Comparison of ENCODE assay signal across 33 cellular contexts in the genomic region with DNA sequence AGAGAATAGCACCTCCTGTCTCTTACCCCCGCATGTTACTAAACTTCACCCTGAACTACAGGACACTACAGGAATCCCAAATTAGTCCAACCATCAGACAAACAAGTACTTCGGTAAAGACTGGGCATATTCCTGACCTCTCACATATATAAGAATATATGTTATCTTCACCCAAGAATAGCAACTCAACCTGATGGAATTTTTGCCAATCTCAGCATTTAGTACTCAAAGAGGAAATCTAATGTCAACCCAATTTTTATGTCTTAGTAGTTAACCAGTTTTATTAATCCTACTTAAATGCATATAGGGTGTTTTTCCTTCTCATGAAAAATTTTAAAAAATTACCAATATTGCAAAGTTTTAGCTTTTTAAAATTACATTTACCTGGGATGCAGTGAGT. TPM values are rescaled to one million over a fixed set of nuclear protein-coding genes. Genes with fewer than 3 reads are reported as not detected.
"Had no signal": no experiment of that assay in that cellular context is flagged by ENCODE, and none has a peak within 500 bp of the region (broad histone marks: within the 10 kb centered on the region; RNA-seq: fewer than 3 reads in every experiment).

No MANE protein-coding gene starts in this region.

- H3K36me3 ChIP-seq: cardiac muscle cell had no signal

- H3K9me3 ChIP-seq: ascending aorta had no signal

- DNase-seq: activated B cell treated with CpG ODN at 0.5 μM for 24 hours; activated CD4-positive, alpha-beta memory T cell treated with anti-CD3 and anti-CD28 coated beads for 36 hours; activated CD4-positive, alpha-beta T cell treated with anti-CD3 and anti-CD28 coated beads for 4 hours; activated CD4-positive, alpha-beta T cell treated with anti-CD3 and anti-CD28 coated beads, Interleukin-2, amount 10 ng/mL, durations not matched to agents 24 days and 14 days; activated CD4-positive, alpha-beta T cell treated with anti-CD3 and anti-CD28 coated beads, Interleukin-2, amount 50 U/mL, for 1 hour; activated CD4-positive, alpha-beta T cell treated with anti-CD3 and anti-CD28 coated beads, Interleukin-2, amount 50 U/mL, for 4 hours; activated CD4-positive, CD25-positive, alpha-beta regulatory T cell treated with anti-CD3 and anti-CD28 coated beads, Interleukin-2, amount 50 U/mL, for 72 hours; activated CD8-positive, alpha-beta memory T cell treated with anti-CD3 and anti-CD28 coated beads, Interleukin-2, amount 50 U/mL, for 4 hours; activated CD8-positive, alpha-beta T cell treated with anti-CD3 and anti-CD28 coated beads for 36 hours; activated effector memory CD4-positive, alpha-beta T cell treated with Interleukin-2 at 50 U/mL for 16 hours; activated gamma-delta T cell; activated naive CD4-positive, alpha-beta T cell treated with anti-CD3 and anti-CD28 coated beads, Interleukin-2, amount 10 ng/mL, durations not matched to agents 7 days and 5 days; activated naive CD4-positive, alpha-beta T cell treated with Interleukin-2 at 50 U/mL for 16 hours; activated naive CD8-positive, alpha-beta T cell treated with anti-CD3 and anti-CD28 coated beads, Interleukin-2, amount 10 ng/mL, durations not matched to agents 7 days and 5 days; activated naive CD8-positive, alpha-beta T cell treated with anti-CD3 and anti-CD28 coated beads, Interleukin-2, amount 50 U/mL, for 24 hours; activated T-cell treated with anti-CD3 and anti-CD28 coated beads for 4 hours; activated T-cell treated with anti-CD3 and anti-CD28 coated beads, Interleukin-2, amount 50 U/mL, for 1 hour; activated T-cell treated with anti-CD3 and anti-CD28 coated beads, Interleukin-2, amount 50 U/mL, for 4 hours; activated T-cell treated with anti-CD3 and anti-CD28 coated beads, Interleukin-2, amount 50 U/mL, for 72 hours; amygdala; anterior cingulate cortex; caudate nucleus; cerebellar nuclear complex; T-helper 1 cell; T-helper 2 cell; T-helper 9 cell had no signal

- H3K4me3 ChIP-seq: ascending aorta, cardiac muscle cell had no signal

- H3K27ac ChIP-seq: cardiac muscle cell, VCaP had no signal

- H3K27me3 ChIP-seq: ascending aorta, cardiac muscle cell had no signal

- FAIRE-seq: bronchial epithelial cell, TTC549 had no signal

- ATAC-seq: activated CD8-positive, alpha-beta T cell treated with anti-CD3 and anti-CD28 coated beads for 36 hours; activated naive CD8-positive, alpha-beta T cell treated with anti-CD3 and anti-CD28 coated beads, Interleukin-2, amount 50 U/mL, for 24 hours; activated T-cell treated with anti-CD3 and anti-CD28 coated beads, Interleukin-2, amount 50 U/mL, for 4 hours; activated T-cell treated with anti-CD3 and anti-CD28 coated beads, Interleukin-2, amount 50 U/mL, for 72 hours had no signal

RNA-seq across cellular contexts. Expression of a gene that starts 26.2 kb away (rescaled TPM):
- total RNA-seq: activated B cell treated with CpG ODN at 0.5 μM for 24 hours; activated CD4-positive, alpha-beta memory T cell treated with anti-CD3 and anti-CD28 coated beads for 36 hours; activated CD4-positive, alpha-beta T cell treated with anti-CD3 and anti-CD28 coated beads, Interleukin-2, amount 10 ng/mL, durations not matched to agents 24 days and 14 days; activated CD8-positive, alpha-beta memory T cell treated with anti-CD3 and anti-CD28 coated beads for 36 hours; activated CD8-positive, alpha-beta T cell treated with anti-CD3 and anti-CD28 coated beads for 36 hours; activated naive CD8-positive, alpha-beta T cell treated with anti-CD3 and anti-CD28 coated beads, Interleukin-2, amount 10 ng/mL, durations not matched to agents 7 days and 5 days; activated T-cell treated with anti-CD3 and anti-CD28 coated beads, Interleukin-2, amount 50 U/mL, for 72 hours; activated T-helper 2 cell treated with anti-CD3 and anti-CD28 coated beads, Interferon-gamma antibody, Interleukin-2, Interleukin-4, amounts not matched to agents 10 μg/mL and 5 μg/mL and 100 μg/mL, durations not matched to agents 14 hours and 24 hours and 36 hours; bronchial epithelial cell; cardiac muscle cell had no signal
